14 cellular contexts compared by ENCODE assay signal in the genomic region with DNA sequence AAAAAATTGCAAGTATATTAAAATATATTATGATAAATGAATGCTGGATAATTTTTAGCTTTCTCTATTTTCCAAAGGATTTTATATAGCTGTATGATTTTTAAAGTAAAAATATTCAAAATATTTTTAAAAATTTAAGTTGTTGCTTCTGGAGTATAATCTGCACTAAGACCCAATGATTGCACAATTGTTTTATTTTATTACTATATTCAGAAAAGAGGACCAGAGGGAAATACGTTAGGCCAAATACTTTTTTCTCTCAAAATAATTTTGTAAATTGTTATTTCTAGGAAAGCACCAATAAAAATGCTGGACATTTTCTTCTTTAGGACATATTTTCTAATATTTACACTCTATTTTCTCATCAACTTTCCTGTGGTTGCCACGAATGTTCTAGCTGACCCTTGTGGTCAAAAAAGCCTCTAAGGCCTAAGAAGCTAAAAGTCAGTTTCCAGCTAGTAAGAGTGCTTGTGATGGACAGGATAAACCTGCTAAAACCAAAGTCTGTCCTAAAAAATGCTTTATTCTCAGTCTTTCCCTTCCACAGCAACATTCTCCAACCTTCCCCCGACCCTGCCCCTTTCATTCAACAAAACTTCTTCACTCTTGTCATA. TPM values are rescaled to one million over a fixed set of nuclear protein-coding genes. Genes with fewer than 3 reads are reported as not detected.
A peak's percentile ranks its signal among the peaks of the same experiment; 100 is the strongest.
DNase-seq lines count a peak whose midpoint lies in the region; ATAC-seq and TF ChIP-seq lines count a peak whose summit lies in the region.
"Had no signal": no experiment of that assay in that cellular context is flagged by ENCODE, and none has a peak within 500 bp of the region (broad histone marks: within the 10 kb centered on the region; RNA-seq: fewer than 3 reads in every experiment).

No MANE protein-coding gene starts in this region.

- H3K4me3 ChIP-seq in fibroblast of villous mesenchyme (ENCODE audit: low read depth, low read length) = no peak overlapping the region
- H3K4me3 ChIP-seq: BLaER1, GM23248, Peyer's patch had no signal

- POLR2A ChIA-PET in activated CD4-positive, alpha-beta T cell treated with anti-CD3 and anti-CD28 coated beads, Interleukin-2, amount 10 ng/mL, durations not matched to agents 7 days and 5 days (lab: Charles Lee) = no interaction called here

- no peaks in the 10 kb centered on the region for H3K9me3 Mint-ChIP-seq in Calu3 (ENCODE audit: low read depth, unreplicated experiment)
- no peaks in the 10 kb centered on the region for H3K9me3 Mint-ChIP-seq in stimulated activated naive B cell treated with anti-CD40 and anti-IgM and Interleukin-4, amounts not matched to agents 10 μg/mL and 1 μg/mL and 100 μg/mL, for 72 hours
- no peaks in the 10 kb centered on the region for H3K9me3 Mint-ChIP-seq in activated CD4-positive, alpha-beta T cell treated with anti-CD3 and anti-CD28 coated beads, Interleukin-2, amount 10 ng/mL, durations not matched to agents 7 days and 5 days
- H3K9me3 Mint-ChIP-seq: CD4-positive, alpha-beta memory T cell had no signal

- TSS peak; percentile 26 for BruUV-seq in Calu3 (replicated peaks; lab: Mats Ljungman, UMichigan)

- DNase-seq in Calu3 = no peak
- peak; percentile 34 for DNase-seq in LHCN-M2 (ENCODE audit: low read depth)
- DNase-seq in fibroblast of villous mesenchyme (ENCODE audit: low read depth) = peak; percentile 40
- no peak for DNase-seq in stimulated activated naive B cell treated with anti-CD40 and anti-IgM and Interleukin-4, amounts not matched to agents 10 μg/mL and 1 μg/mL and 100 μg/mL, for 72 hours
- no peak for DNase-seq in T-helper 1 cell
- no peak for DNase-seq in activated CD4-positive, alpha-beta T cell treated with anti-CD3 and anti-CD28 coated beads, Interleukin-2, amount 10 ng/mL, durations not matched to agents 7 days and 5 days
- DNase-seq in GM19238 (ENCODE audit: insufficient read length, low spot score) = no peak
- DNase-seq: CD4-positive, alpha-beta memory T cell; GM23248; NCI-H1105 treated with DMSO at 0.1 percent for 48 hours; NCI-H1694 treated with DMSO at 0.1 percent for 48 hours; NK-92 treated with Interleukin-12 subunit alpha and Interleukin-12 subunit beta, amount 100 ng/mL, for 24 hours; Peyer's patch had no signal

- no peak for TF ChIP-seq CTCF in Calu3 (IDR thresholded peaks at IDR 0.05; ENCODE audit: unreplicated experiment)
- TF ChIP-seq CTCF in fibroblast of villous mesenchyme (IDR thresholded peaks at IDR 0.05; ENCODE audit: insufficient read depth, low read depth, low read length) = no peak

- ATAC-seq in stimulated activated naive B cell treated with anti-CD40 and anti-IgM and Interleukin-4, amounts not matched to agents 10 μg/mL and 1 μg/mL and 100 μg/mL, for 72 hours (replicated peaks) = no peak

- no peak overlapping the region for H3K4me3 Mint-ChIP-seq in Calu3 (ENCODE audit: low read depth, unreplicated experiment)
- H3K4me3 Mint-ChIP-seq in stimulated activated naive B cell treated with anti-CD40 and anti-IgM and Interleukin-4, amounts not matched to agents 10 μg/mL and 1 μg/mL and 100 μg/mL, for 72 hours = no peak overlapping the region
- no peak overlapping the region for H3K4me3 Mint-ChIP-seq in activated CD4-positive, alpha-beta T cell treated with anti-CD3 and anti-CD28 coated beads, Interleukin-2, amount 10 ng/mL, durations not matched to agents 7 days and 5 days
- H3K4me3 Mint-ChIP-seq: CD4-positive, alpha-beta memory T cell had no signal

- peaks cover 19% of the 10 kb centered on the region for H3K36me3 Mint-ChIP-seq in Calu3 (ENCODE audit: insufficient read depth, unreplicated experiment)
- peaks cover 10 to 34% of the 10 kb centered on the region in 2 donors for H3K36me3 Mint-ChIP-seq in stimulated activated naive B cell treated with anti-CD40 and anti-IgM and Interleukin-4, amounts not matched to agents 10 μg/mL and 1 μg/mL and 100 μg/mL, for 72 hours
- H3K36me3 Mint-ChIP-seq in activated CD4-positive, alpha-beta T cell treated with anti-CD3 and anti-CD28 coated beads, Interleukin-2, amount 10 ng/mL, durations not matched to agents 7 days and 5 days (ENCODE audit: low read depth) = peaks cover 24% of the 10 kb centered on the region

- H3K27me3 Mint-ChIP-seq in Calu3 (ENCODE audit: unreplicated experiment) = no peaks in the 10 kb centered on the region
- no peaks in the 10 kb centered on the region for H3K27me3 Mint-ChIP-seq in stimulated activated naive B cell treated with anti-CD40 and anti-IgM and Interleukin-4, amounts not matched to agents 10 μg/mL and 1 μg/mL and 100 μg/mL, for 72 hours
- peaks cover 2% of the 10 kb centered on the region for H3K27me3 Mint-ChIP-seq in activated CD4-positive, alpha-beta T cell treated with anti-CD3 and anti-CD28 coated beads, Interleukin-2, amount 10 ng/mL, durations not matched to agents 7 days and 5 days
- H3K27me3 Mint-ChIP-seq: CD4-positive, alpha-beta memory T cell had no signal

- peaks cover 7% of the 10 kb centered on the region for H3K4me1 Mint-ChIP-seq in Calu3 (ENCODE audit: low read depth, unreplicated experiment)
- peaks cover 7% of the 10 kb centered on the region in 2 donors for H3K4me1 Mint-ChIP-seq in stimulated activated naive B cell treated with anti-CD40 and anti-IgM and Interleukin-4, amounts not matched to agents 10 μg/mL and 1 μg/mL and 100 μg/mL, for 72 hours
- no peaks in the 10 kb centered on the region for H3K4me1 Mint-ChIP-seq in activated CD4-positive, alpha-beta T cell treated with anti-CD3 and anti-CD28 coated beads, Interleukin-2, amount 10 ng/mL, durations not matched to agents 7 days and 5 days

- intact Hi-C loops in Calu3 (cut with micrococcal nuclease; ENCODE audit: unreplicated experiment) = no loop called here

- CTCF ChIA-PET in Calu3 (lab: Charles Lee) = no interaction called here
- CTCF ChIA-PET in activated CD4-positive, alpha-beta T cell treated with anti-CD3 and anti-CD28 coated beads, Interleukin-2, amount 10 ng/mL, durations not matched to agents 7 days and 5 days (lab: Charles Lee) = interaction anchor here (0.6 to 1.0 kb wide), 4 partner anchors 16 to 1319 kb away, joined by 3 read pairs; no protein-coding TSS in a partner anchor

- no peak overlapping the region for H3K27ac Mint-ChIP-seq in Calu3 (ENCODE audit: unreplicated experiment)
- H3K27ac Mint-ChIP-seq in stimulated activated naive B cell treated with anti-CD40 and anti-IgM and Interleukin-4, amounts not matched to agents 10 μg/mL and 1 μg/mL and 100 μg/mL, for 72 hours = peak overlapping the region; percentile 25
- no peak overlapping the region for H3K27ac Mint-ChIP-seq in activated CD4-positive, alpha-beta T cell treated with anti-CD3 and anti-CD28 coated beads, Interleukin-2, amount 10 ng/mL, durations not matched to agents 7 days and 5 days

RNA-seq across cellular contexts. Expression of a gene that starts 31.2 kb away (rescaled TPM):
- total RNA-seq in Calu3 (2022) = 10.2 and 19.2 TPM in 2 replicates
- total RNA-seq in LHCN-M2 (2014; rRNA removed) = 17.5 and 17.7 TPM in 2 replicates
- polyA plus RNA-seq in LHCN-M2 (2012) = 2.7 TPM
- 8.4 and 9.5 TPM in 2 replicates for total RNA-seq in fibroblast of villous mesenchyme
- total RNA-seq in activated CD4-positive, alpha-beta T cell treated with anti-CD3 and anti-CD28 coated beads, Interleukin-2, amount 10 ng/mL, durations not matched to agents 7 days and 5 days = 10 to 100 TPM; 28.9 to 34.0 TPM

Comparison
In these comparisons a context has a peak if more than half of its experiments do, and no peak if none do; other contexts are left out.
1. DNase-seq: peak in LHCN-M2 (single experiment) and fibroblast of villous mesenchyme (single experiment); none in Calu3 (single experiment), stimulated activated naive B cell treated with anti-CD40 and anti-IgM and Interleukin-4, amounts not matched to agents 10 μg/mL and 1 μg/mL and 100 μg/mL, for 72 hours (single experiment), T-helper 1 cell (0 of 5), activated CD4-positive, alpha-beta T cell treated with anti-CD3 and anti-CD28 coated beads, Interleukin-2, amount 10 ng/mL, durations not matched to agents 7 days and 5 days (single experiment) and GM19238 (single experiment).